Comparison of ENCODE assay signal across 1 cellular context in the genomic region with DNA sequence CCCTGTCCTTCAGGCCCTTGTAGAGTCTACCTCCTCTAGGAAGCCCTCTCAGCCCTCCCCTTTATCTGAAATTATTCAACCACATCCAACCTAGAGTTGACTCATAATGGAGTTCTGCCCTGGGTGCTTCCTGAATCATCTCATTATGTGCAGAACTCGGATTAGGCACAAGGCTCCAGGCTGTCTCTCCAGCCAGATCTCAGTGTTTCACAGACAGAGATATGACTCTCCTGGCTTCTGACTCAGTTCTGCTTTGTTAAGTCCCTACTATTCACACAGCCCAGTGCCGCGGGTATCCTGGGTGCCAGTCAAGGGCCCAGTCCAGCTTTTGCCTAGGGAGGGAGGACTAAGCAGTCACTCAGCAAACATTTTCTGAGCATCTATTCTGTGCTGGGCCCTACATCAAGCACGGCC.
TF ChIP-seq lines count a peak whose summit lies in the region.

No MANE protein-coding gene starts in this region.

TF ChIP-seq in GM12878, 131 proteins besides CTCF, POLR2A, EP300 and RAD21:
- TF ChIP-seq NR2C2 (IDR thresholded peaks at IDR 0.05; ENCODE audit: borderline replicate concordance, control insufficient read depth, insufficient read length, low read depth) (no peak), RUNX3 (IDR thresholded peaks at IDR 0.05; ENCODE audit: low read length) (peak; percentile 66), MXI1 (IDR thresholded peaks at IDR 0.05; ENCODE audit: low read depth, low read length) (no peak), ETV6 (conservative IDR thresholded peaks at IDR 0.05 in 1 of 2, IDR thresholded peaks at IDR 0.05 in 1 of 2; ENCODE audit: borderline replicate concordance in 1 of 2, low read depth in 1 of 2) (peak in 1 of 2 experiments; percentile 51; a peak in 1 of 4 replicates), MYC (IDR thresholded peaks at IDR 0.05; ENCODE audit: insufficient read depth, insufficient read length, insufficient replicate concordance, low read length, severe bottlenecking) (no peak), JUNB (IDR thresholded peaks at IDR 0.05) (peak; percentile 57), NFYA (IDR thresholded peaks at IDR 0.05; ENCODE audit: borderline replicate concordance, low read depth, low read length) (no peak), ZNF207 (IDR thresholded peaks at IDR 0.05; ENCODE audit: borderline replicate concordance) (no peak), NFIC (IDR thresholded peaks at IDR 0.05; ENCODE audit: low read depth, low read length) (0 out of 2 replicates have a peak, but pooled peaks have one; percentile 34), NRF1 (conservative IDR thresholded peaks at IDR 0.05; ENCODE audit: low read depth, low read length) (no peak), GABPA (IDR thresholded peaks at IDR 0.05; ENCODE audit: low read depth) (no peak), CREM (IDR thresholded peaks at IDR 0.05; ENCODE audit: low read depth) (0 out of 2 replicates have a peak, but pooled peaks have one; percentile 20), NBN (IDR thresholded peaks at IDR 0.05) (no peak), EED (IDR thresholded peaks at IDR 0.05; ENCODE audit: low read depth) (peak; percentile 37; the same call in 1 of the 2 replicates)
- TF ChIP-seq, protein P1, sequence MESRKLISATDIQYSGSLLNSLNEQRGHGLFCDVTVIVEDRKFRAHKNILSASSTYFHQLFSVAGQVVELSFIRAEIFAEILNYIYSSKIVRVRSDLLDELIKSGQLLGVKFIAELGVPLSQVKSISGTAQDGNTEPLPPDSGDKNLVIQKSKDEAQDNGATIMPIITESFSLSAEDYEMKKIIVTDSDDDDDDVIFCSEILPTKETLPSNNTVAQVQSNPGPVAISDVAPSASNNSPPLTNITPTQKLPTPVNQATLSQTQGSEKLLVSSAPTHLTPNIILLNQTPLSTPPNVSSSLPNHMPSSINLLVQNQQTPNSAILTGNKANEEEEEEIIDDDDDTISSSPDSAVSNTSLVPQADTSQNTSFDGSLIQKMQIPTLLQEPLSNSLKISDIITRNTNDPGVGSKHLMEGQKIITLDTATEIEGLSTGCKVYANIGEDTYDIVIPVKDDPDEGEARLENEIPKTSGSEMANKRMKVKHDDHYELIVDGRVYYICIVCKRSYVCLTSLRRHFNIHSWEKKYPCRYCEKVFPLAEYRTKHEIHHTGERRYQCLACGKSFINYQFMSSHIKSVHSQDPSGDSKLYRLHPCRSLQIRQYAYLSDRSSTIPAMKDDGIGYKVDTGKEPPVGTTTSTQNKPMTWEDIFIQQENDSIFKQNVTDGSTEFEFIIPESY (IDR thresholded peaks at IDR 0.05) = no peak
- TF ChIP-seq, protein P2, sequence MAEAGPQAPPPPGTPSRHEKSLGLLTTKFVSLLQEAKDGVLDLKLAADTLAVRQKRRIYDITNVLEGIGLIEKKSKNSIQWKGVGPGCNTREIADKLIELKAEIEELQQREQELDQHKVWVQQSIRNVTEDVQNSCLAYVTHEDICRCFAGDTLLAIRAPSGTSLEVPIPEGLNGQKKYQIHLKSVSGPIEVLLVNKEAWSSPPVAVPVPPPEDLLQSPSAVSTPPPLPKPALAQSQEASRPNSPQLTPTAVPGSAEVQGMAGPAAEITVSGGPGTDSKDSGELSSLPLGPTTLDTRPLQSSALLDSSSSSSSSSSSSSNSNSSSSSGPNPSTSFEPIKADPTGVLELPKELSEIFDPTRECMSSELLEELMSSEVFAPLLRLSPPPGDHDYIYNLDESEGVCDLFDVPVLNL (IDR thresholded peaks at IDR 0.05; ENCODE audit: low read depth, low read length) = no peak
- TF ChIP-seq, protein P3, sequence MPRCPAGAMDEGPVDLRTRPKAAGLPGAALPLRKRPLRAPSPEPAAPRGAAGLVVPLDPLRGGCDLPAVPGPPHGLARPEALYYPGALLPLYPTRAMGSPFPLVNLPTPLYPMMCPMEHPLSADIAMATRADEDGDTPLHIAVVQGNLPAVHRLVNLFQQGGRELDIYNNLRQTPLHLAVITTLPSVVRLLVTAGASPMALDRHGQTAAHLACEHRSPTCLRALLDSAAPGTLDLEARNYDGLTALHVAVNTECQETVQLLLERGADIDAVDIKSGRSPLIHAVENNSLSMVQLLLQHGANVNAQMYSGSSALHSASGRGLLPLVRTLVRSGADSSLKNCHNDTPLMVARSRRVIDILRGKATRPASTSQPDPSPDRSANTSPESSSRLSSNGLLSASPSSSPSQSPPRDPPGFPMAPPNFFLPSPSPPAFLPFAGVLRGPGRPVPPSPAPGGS (IDR thresholded peaks at IDR 0.05; ENCODE audit: borderline replicate concordance, insufficient read depth, low read depth, low read length, poor library complexity, severe bottlenecking) = no peak
- TF ChIP-seq, protein P4, sequence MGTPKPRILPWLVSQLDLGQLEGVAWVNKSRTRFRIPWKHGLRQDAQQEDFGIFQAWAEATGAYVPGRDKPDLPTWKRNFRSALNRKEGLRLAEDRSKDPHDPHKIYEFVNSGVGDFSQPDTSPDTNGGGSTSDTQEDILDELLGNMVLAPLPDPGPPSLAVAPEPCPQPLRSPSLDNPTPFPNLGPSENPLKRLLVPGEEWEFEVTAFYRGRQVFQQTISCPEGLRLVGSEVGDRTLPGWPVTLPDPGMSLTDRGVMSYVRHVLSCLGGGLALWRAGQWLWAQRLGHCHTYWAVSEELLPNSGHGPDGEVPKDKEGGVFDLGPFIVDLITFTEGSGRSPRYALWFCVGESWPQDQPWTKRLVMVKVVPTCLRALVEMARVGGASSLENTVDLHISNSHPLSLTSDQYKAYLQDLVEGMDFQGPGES (IDR thresholded peaks at IDR 0.05) = no peak
- TF ChIP-seq, protein P5, sequence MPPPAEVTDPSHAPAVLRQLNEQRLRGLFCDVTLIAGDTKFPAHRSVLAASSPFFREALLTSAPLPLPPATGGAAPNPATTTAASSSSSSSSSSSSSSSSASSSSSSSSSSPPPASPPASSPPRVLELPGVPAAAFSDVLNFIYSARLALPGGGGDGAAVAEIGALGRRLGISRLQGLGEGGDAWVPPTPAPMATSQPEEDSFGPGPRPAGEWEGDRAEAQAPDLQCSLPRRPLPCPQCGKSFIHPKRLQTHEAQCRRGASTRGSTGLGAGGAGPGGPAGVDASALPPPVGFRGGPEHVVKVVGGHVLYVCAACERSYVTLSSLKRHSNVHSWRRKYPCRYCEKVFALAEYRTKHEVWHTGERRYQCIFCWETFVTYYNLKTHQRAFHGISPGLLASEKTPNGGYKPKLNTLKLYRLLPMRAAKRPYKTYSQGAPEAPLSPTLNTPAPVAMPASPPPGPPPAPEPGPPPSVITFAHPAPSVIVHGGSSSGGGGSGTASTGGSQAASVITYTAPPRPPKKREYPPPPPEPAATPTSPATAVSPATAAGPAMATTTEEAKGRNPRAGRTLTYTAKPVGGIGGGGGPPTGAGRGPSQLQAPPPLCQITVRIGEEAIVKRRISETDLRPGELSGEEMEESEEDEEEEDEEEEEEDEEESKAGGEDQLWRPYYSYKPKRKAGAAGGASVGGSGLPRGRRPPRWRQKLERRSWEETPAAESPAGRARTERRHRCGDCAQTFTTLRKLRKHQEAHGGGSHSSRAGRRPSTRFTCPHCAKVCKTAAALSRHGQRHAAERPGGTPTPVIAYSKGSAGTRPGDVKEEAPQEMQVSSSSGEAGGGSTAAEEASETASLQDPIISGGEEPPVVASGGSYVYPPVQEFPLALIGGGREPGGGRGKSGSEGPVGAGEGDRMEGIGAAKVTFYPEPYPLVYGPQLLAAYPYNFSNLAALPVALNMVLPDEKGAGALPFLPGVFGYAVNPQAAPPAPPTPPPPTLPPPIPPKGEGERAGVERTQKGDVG (CRISPR knock-in tag; IDR thresholded peaks at IDR 0.05) = no peak
- TF ChIP-seq, protein P6, sequence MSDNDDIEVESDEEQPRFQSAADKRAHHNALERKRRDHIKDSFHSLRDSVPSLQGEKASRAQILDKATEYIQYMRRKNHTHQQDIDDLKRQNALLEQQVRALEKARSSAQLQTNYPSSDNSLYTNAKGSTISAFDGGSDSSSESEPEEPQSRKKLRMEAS (IDR thresholded peaks at IDR 0.05; ENCODE audit: low read depth, low read length) = no peak
